8 cellular contexts compared by ENCODE assay signal in the genomic region with DNA sequence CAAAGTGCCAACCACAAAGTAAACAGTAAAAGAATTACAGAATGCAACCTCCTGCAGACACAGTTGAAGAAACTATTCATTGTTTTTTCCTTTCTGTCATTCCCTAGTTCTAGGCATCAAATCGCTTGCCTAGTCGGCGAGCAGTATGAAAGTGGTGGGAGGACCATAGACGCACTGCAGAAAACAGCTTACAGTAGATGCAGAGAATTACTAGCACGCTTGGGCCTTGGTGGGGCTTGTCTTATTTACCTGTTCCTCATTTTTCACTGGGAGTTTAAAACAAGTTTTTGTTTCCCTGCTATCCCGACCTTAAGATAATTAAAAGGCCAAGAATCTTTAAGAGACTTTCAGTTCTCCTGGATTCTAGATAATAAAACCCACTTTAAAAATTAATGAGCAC. TPM values are rescaled to one million over a fixed set of nuclear protein-coding genes. Genes with fewer than 3 reads are reported as not detected.
DNase-seq lines count a peak whose midpoint lies in the region; ATAC-seq and TF ChIP-seq lines count a peak whose summit lies in the region.

No MANE protein-coding gene starts in this region.

- peak overlapping the region; percentile 96 for H3K27ac Mint-ChIP-seq in activated CD4-positive, alpha-beta memory T cell treated with anti-CD3 and anti-CD28 coated beads, Interleukin-2, amount 10 ng/mL, durations not matched to agents 7 days and 5 days
- H3K27ac Mint-ChIP-seq in type B pancreatic cell, result peak overlapping the region; percentile 99

- peaks cover 0 to 8% (median 0%) of the 10 kb centered on the region in 9 donors for H3K27me3 ChIP-seq in heart left ventricle
- peaks cover 3 to 4% of the 10 kb centered on the region in 2 donors for H3K27me3 ChIP-seq in left lung
- no peaks in the 10 kb centered on the region for H3K27me3 ChIP-seq in upper lobe of left lung

- H3K4me1 ChIP-seq in heart left ventricle (peaks cover 0 to 43% (median 32%) of the 10 kb centered on the region in 12 donors), left lung (peaks cover 0 to 42% of the 10 kb centered on the region in 2 donors), upper lobe of left lung (peaks cover 21 to 36% (median 29%) of the 10 kb centered on the region in 4 donors)

- peaks cover 50% of the 10 kb centered on the region for H3K4me1 Mint-ChIP-seq in activated CD4-positive, alpha-beta memory T cell treated with anti-CD3 and anti-CD28 coated beads, Interleukin-2, amount 10 ng/mL, durations not matched to agents 7 days and 5 days
- H3K4me1 Mint-ChIP-seq in type B pancreatic cell (ENCODE audit: unreplicated experiment), result peaks cover 26% of the 10 kb centered on the region

- POLR2A ChIA-PET in activated CD4-positive, alpha-beta memory T cell treated with anti-CD3 and anti-CD28 coated beads, Interleukin-2, amount 10 ng/mL, durations not matched to agents 7 days and 5 days (lab: Charles Lee), result interaction anchor here (2.1 kb wide), 1 partner anchor 13 kb away, joined by 14 read pairs; no protein-coding TSS in a partner anchor

- H3K4me3 ChIP-seq in heart left ventricle (peak overlapping the region in 11 of 12 donors; percentile 56 to 88 (median 80)), left lung (peak overlapping the region; percentile 68 to 71), upper lobe of left lung (peak overlapping the region in 2 of 4 donors; percentile 65 to 73)

- H3K36me3 Mint-ChIP-seq in activated CD4-positive, alpha-beta memory T cell treated with anti-CD3 and anti-CD28 coated beads, Interleukin-2, amount 10 ng/mL, durations not matched to agents 7 days and 5 days (ENCODE audit: low read depth), result peaks cover 18% of the 10 kb centered on the region
- H3K36me3 Mint-ChIP-seq in type B pancreatic cell, result peaks cover 5% of the 10 kb centered on the region

- TF ChIP-seq POLR2A in heart left ventricle (IDR thresholded peaks at IDR 0.05), result no peak
- TF ChIP-seq POLR2A in upper lobe of left lung (IDR thresholded peaks at IDR 0.05), result no peak

- no peaks in the 10 kb centered on the region for H3K9me3 Mint-ChIP-seq in activated CD4-positive, alpha-beta memory T cell treated with anti-CD3 and anti-CD28 coated beads, Interleukin-2, amount 10 ng/mL, durations not matched to agents 7 days and 5 days
- H3K9me3 Mint-ChIP-seq in type B pancreatic cell, result no peaks in the 10 kb centered on the region

- ATAC-seq in heart left ventricle (no peak), Right ventricle myocardium superior (ENCODE audit: poor library complexity) (no peak), left lung (no peak), GM19455 (IDR thresholded peaks at IDR 0.05; ENCODE audit: unreplicated experiment) (no peak), upper lobe of left lung (ENCODE audit: low FRiP score in 2 of 2) (no peak)

- CTCF ChIA-PET in activated CD4-positive, alpha-beta memory T cell treated with anti-CD3 and anti-CD28 coated beads, Interleukin-2, amount 10 ng/mL, durations not matched to agents 7 days and 5 days (lab: Charles Lee), result interaction anchor here (1.1 to 4.7 kb wide), 2 partner anchors 11 to 23 kb away, joined by 4 to 29 read pairs; no protein-coding TSS in a partner anchor

- no peak for TF ChIP-seq CTCF in heart left ventricle (IDR thresholded peaks at IDR 0.05)
- TF ChIP-seq CTCF in left lung (IDR thresholded peaks at IDR 0.05), result no peak
- no peak for TF ChIP-seq CTCF in type B pancreatic cell (conservative IDR thresholded peaks at IDR 0.05)
- TF ChIP-seq CTCF in upper lobe of left lung (IDR thresholded peaks at IDR 0.05), result no peak

- no peaks in the 10 kb centered on the region for H3K9me3 ChIP-seq in heart left ventricle
- no peaks in the 10 kb centered on the region for H3K9me3 ChIP-seq in left lung
- H3K9me3 ChIP-seq in upper lobe of left lung, result no peaks in the 10 kb centered on the region

- H3K27ac ChIP-seq in heart left ventricle (peak overlapping the region in 1 of 12 donors; percentile 80), left lung (peak overlapping the region in 1 of 2 donors; percentile 88), upper lobe of left lung (no peak overlapping the region)

- DNase-seq in heart left ventricle, result no peak
- no peak for DNase-seq in Right ventricle myocardium superior
- no peak for DNase-seq in activated CD4-positive, alpha-beta memory T cell treated with anti-CD3 and anti-CD28 coated beads, Interleukin-2, amount 10 ng/mL, durations not matched to agents 7 days and 5 days
- DNase-seq in left lung, result no peak
- no peak for DNase-seq in type B pancreatic cell (ENCODE audit: extremely low spot score, unreplicated experiment)
- DNase-seq in NCI-H510A (lab: John Stamatoyannopoulos, UW), result no peak
- DNase-seq in upper lobe of left lung, result no peak

- H3K36me3 ChIP-seq in heart left ventricle (peaks cover 0 to 2% (median 0%) of the 10 kb centered on the region in 9 donors), left lung (no peaks in the 10 kb centered on the region), upper lobe of left lung (no peaks in the 10 kb centered on the region)

- peaks cover 2% of the 10 kb centered on the region for H3K27me3 Mint-ChIP-seq in activated CD4-positive, alpha-beta memory T cell treated with anti-CD3 and anti-CD28 coated beads, Interleukin-2, amount 10 ng/mL, durations not matched to agents 7 days and 5 days
- H3K27me3 Mint-ChIP-seq in type B pancreatic cell, result peaks cover 13% of the 10 kb centered on the region

- WGBS in heart left ventricle, 4 donors, result 72 to 88% (median 79%) methylated on average over 6 of the region's 6 CpGs
- WGBS in upper lobe of left lung, 2 donors, result 68 to 86% methylated on average over 6 of the region's 6 CpGs

- intact Hi-C loops in heart left ventricle (cut with DNase I) (loop anchor here in 5 of 10 donors (5.0 to 10.0 kb wide), 4 partner anchors 187 to 887 kb away; no protein-coding TSS in a partner anchor), Right ventricle myocardium superior (cut with DNase I) (no loop called here), left lung (cut with DNase I) (no loop called here)

- H3K4me3 Mint-ChIP-seq in activated CD4-positive, alpha-beta memory T cell treated with anti-CD3 and anti-CD28 coated beads, Interleukin-2, amount 10 ng/mL, durations not matched to agents 7 days and 5 days, result peak overlapping the region; percentile 99
- peak overlapping the region; percentile 100 for H3K4me3 Mint-ChIP-seq in type B pancreatic cell

- TF ChIP-seq EP300 in upper lobe of left lung (IDR thresholded peaks at IDR 0.05), result no peak

RNA-seq across cellular contexts. Expression of a gene that starts 0.7 kb away (rescaled TPM):
- total RNA-seq in heart left ventricle, result 10 to 100 TPM; 23.1 to 43.8 (median 30.5) TPM
- polyA plus RNA-seq in heart left ventricle, result 10 to 100 TPM; 13.1 to 14.0 TPM
- 35.5 TPM for total RNA-seq in Right ventricle myocardium superior
- total RNA-seq in activated CD4-positive, alpha-beta memory T cell treated with anti-CD3 and anti-CD28 coated beads, Interleukin-2, amount 10 ng/mL, durations not matched to agents 7 days and 5 days, result 10 to 100 TPM; 36.0 to 39.9 TPM
- total RNA-seq in left lung, result 10 to 100 TPM; 20.1 to 20.7 TPM
- total RNA-seq in type B pancreatic cell (ENCODE audit: low replicate concordance), result 21.6 and 34.5 TPM in 2 replicates
- 10 to 100 TPM in 5 of 6 donors, 1 to 10 TPM in 1; 3.8 to 61.1 (median 21.6) TPM for total RNA-seq in upper lobe of left lung
